In the genomic region with DNA sequence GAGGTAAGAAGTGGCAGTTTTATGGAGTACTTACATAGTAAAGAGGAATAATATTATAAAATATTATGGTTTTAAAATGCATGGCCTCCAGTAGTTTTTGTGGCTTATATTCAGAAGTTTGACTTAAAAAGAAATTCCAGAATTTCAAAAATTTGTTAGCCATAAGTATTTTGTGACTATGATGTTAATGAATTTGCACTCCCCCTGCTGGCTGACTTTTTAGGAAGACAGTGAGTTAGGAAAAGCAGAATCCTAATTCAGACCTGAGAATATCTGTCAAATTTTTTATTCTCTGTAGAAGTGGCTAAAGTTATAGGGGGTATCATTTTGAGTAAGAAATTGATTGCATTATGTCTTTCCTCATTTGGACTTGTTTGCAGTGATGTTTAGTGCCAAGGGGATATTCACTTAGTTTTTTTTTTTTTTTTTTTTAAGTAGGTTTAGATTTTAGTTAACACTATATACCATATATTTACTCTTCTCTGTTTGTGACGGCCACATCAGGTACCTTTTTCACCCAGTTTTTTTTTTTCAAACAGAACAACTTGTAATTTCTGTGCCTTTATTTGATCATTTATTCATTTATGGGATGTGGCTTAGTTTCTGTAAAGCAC, we compare ENCODE assay signal across 8 cellular contexts. TPM values are rescaled to one million over a fixed set of nuclear protein-coding genes. Genes with fewer than 3 reads are reported as not detected.
DNase-seq lines count a peak whose midpoint lies in the region; ATAC-seq and TF ChIP-seq lines count a peak whose summit lies in the region.

No MANE protein-coding gene starts in this region.

- H3K9me3 Mint-ChIP-seq in activated CD4-positive, alpha-beta T cell treated with anti-CD3 and anti-CD28 coated beads, Interleukin-2, amount 10 ng/mL, durations not matched to agents 24 days and 14 days: no peaks in the 10 kb centered on the region
- no peaks in the 10 kb centered on the region for H3K9me3 Mint-ChIP-seq in activated T-helper 2 cell treated with anti-CD3 and anti-CD28 coated beads, Interferon-gamma antibody, Interleukin-2, Interleukin-4, amounts not matched to agents 10 μg/mL and 5 μg/mL and 100 μg/mL, durations not matched to agents 14 hours and 24 hours and 36 hours

- H3K27me3 Mint-ChIP-seq in activated CD4-positive, alpha-beta T cell treated with anti-CD3 and anti-CD28 coated beads, Interleukin-2, amount 10 ng/mL, durations not matched to agents 24 days and 14 days: no peaks in the 10 kb centered on the region
- no peaks in the 10 kb centered on the region for H3K27me3 Mint-ChIP-seq in activated T-helper 2 cell treated with anti-CD3 and anti-CD28 coated beads, Interferon-gamma antibody, Interleukin-2, Interleukin-4, amounts not matched to agents 10 μg/mL and 5 μg/mL and 100 μg/mL, durations not matched to agents 14 hours and 24 hours and 36 hours (ENCODE audit: low read depth)

- H3K36me3 Mint-ChIP-seq in activated CD4-positive, alpha-beta T cell treated with anti-CD3 and anti-CD28 coated beads, Interleukin-2, amount 10 ng/mL, durations not matched to agents 24 days and 14 days (ENCODE audit: low read depth): peaks cover 7% of the 10 kb centered on the region
- H3K36me3 Mint-ChIP-seq in activated T-helper 2 cell treated with anti-CD3 and anti-CD28 coated beads, Interferon-gamma antibody, Interleukin-2, Interleukin-4, amounts not matched to agents 10 μg/mL and 5 μg/mL and 100 μg/mL, durations not matched to agents 14 hours and 24 hours and 36 hours (ENCODE audit: low read depth): peaks cover 6% of the 10 kb centered on the region

- H3K27ac Mint-ChIP-seq in activated CD4-positive, alpha-beta T cell treated with anti-CD3 and anti-CD28 coated beads, Interleukin-2, amount 10 ng/mL, durations not matched to agents 24 days and 14 days: no peak overlapping the region
- H3K27ac Mint-ChIP-seq in activated T-helper 2 cell treated with anti-CD3 and anti-CD28 coated beads, Interferon-gamma antibody, Interleukin-2, Interleukin-4, amounts not matched to agents 10 μg/mL and 5 μg/mL and 100 μg/mL, durations not matched to agents 14 hours and 24 hours and 36 hours: no peak overlapping the region

- ATAC-seq in HG02588 (IDR thresholded peaks at IDR 0.05; ENCODE audit: unreplicated experiment): no peak

- peak; percentile 17 for DNase-seq in NCI-H2196 (lab: John Stamatoyannopoulos, UW; ENCODE audit: unreplicated experiment)
- no peak for DNase-seq in NCI-H2196 treated with DMSO at 0.1 percent for 48 hours (lab: John Stamatoyannopoulos, UW; ENCODE audit: unreplicated experiment)
- DNase-seq in activated CD4-positive, alpha-beta T cell treated with anti-CD3 and anti-CD28 coated beads, Interleukin-2, amount 10 ng/mL, durations not matched to agents 24 days and 14 days: peak; percentile 67
- DNase-seq in inferior parietal cortex (ENCODE audit: extremely low spot score): peak; percentile 62
- DNase-seq in activated CD4-positive, CD25-positive, alpha-beta regulatory T cell (lab: John Stamatoyannopoulos, UW): no peak
- DNase-seq in activated T-helper 2 cell treated with anti-CD3 and anti-CD28 coated beads, Interferon-gamma antibody, Interleukin-2, Interleukin-4, amounts not matched to agents 10 μg/mL and 5 μg/mL and 100 μg/mL, durations not matched to agents 14 hours and 24 hours and 36 hours (ENCODE audit: low spot score): no peak

- intact Hi-C loops in activated CD4-positive, alpha-beta T cell treated with anti-CD3 and anti-CD28 coated beads, Interleukin-2, amount 10 ng/mL, durations not matched to agents 24 days and 14 days (cut with micrococcal nuclease): loop anchor here (2.0 kb wide), 1 partner anchor 42 kb away; the partner anchor contains the start of gene ZFAND3
- intact Hi-C loops in activated T-helper 2 cell treated with anti-CD3 and anti-CD28 coated beads, Interferon-gamma antibody, Interleukin-2, Interleukin-4, amounts not matched to agents 10 μg/mL and 5 μg/mL and 100 μg/mL, durations not matched to agents 14 hours and 24 hours and 36 hours (cut with micrococcal nuclease): no loop called here

- peak; percentile 46 for TF ChIP-seq RAD21 in Ishikawa (IDR thresholded peaks at IDR 0.05; ENCODE audit: low read depth)

- peaks cover 31% of the 10 kb centered on the region for H3K4me1 Mint-ChIP-seq in activated CD4-positive, alpha-beta T cell treated with anti-CD3 and anti-CD28 coated beads, Interleukin-2, amount 10 ng/mL, durations not matched to agents 24 days and 14 days
- peaks cover 30% of the 10 kb centered on the region for H3K4me1 Mint-ChIP-seq in activated T-helper 2 cell treated with anti-CD3 and anti-CD28 coated beads, Interferon-gamma antibody, Interleukin-2, Interleukin-4, amounts not matched to agents 10 μg/mL and 5 μg/mL and 100 μg/mL, durations not matched to agents 14 hours and 24 hours and 36 hours (ENCODE audit: low read depth)

- TF ChIP-seq EP300 in Ishikawa (IDR thresholded peaks at IDR 0.05; ENCODE audit: borderline replicate concordance): no peak

- no peak overlapping the region for H3K4me3 Mint-ChIP-seq in activated CD4-positive, alpha-beta T cell treated with anti-CD3 and anti-CD28 coated beads, Interleukin-2, amount 10 ng/mL, durations not matched to agents 24 days and 14 days
- no peak overlapping the region for H3K4me3 Mint-ChIP-seq in activated T-helper 2 cell treated with anti-CD3 and anti-CD28 coated beads, Interferon-gamma antibody, Interleukin-2, Interleukin-4, amounts not matched to agents 10 μg/mL and 5 μg/mL and 100 μg/mL, durations not matched to agents 14 hours and 24 hours and 36 hours (ENCODE audit: low read depth)

TF ChIP-seq in Ishikawa, 13 proteins besides CTCF, POLR2A, EP300 and RAD21:
- TF ChIP-seq EGR1 (IDR thresholded peaks at IDR 0.05) (no peak), YY1 (IDR thresholded peaks at IDR 0.05; ENCODE audit: low read depth) (no peak), ZBTB7A (IDR thresholded peaks at IDR 0.05; ENCODE audit: low read depth) (no peak), TCF12 (IDR thresholded peaks at IDR 0.05; ENCODE audit: low read depth) (no peak), TAF1 (IDR thresholded peaks at IDR 0.05; ENCODE audit: low read depth) (no peak), FOXM1 (IDR thresholded peaks at IDR 0.05; ENCODE audit: borderline replicate concordance, low read depth) (no peak), TEAD4 (IDR thresholded peaks at IDR 0.05) (no peak)
- TF ChIP-seq, protein P1, sequence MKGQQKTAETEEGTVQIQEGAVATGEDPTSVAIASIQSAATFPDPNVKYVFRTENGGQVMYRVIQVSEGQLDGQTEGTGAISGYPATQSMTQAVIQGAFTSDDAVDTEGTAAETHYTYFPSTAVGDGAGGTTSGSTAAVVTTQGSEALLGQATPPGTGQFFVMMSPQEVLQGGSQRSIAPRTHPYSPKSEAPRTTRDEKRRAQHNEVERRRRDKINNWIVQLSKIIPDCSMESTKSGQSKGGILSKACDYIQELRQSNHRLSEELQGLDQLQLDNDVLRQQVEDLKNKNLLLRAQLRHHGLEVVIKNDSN (IDR thresholded peaks at IDR 0.05): no peak

RNA-seq across cellular contexts. Expression of gene ZFAND3, which starts 40.8 kb away (rescaled TPM):
- total RNA-seq in activated CD4-positive, alpha-beta T cell treated with anti-CD3 and anti-CD28 coated beads, Interleukin-2, amount 10 ng/mL, durations not matched to agents 24 days and 14 days: 31.5 and 39.6 TPM in 2 replicates
- 30.8 and 34.3 TPM in 2 replicates for total RNA-seq in activated T-helper 2 cell treated with anti-CD3 and anti-CD28 coated beads, Interferon-gamma antibody, Interleukin-2, Interleukin-4, amounts not matched to agents 10 μg/mL and 5 μg/mL and 100 μg/mL, durations not matched to agents 14 hours and 24 hours and 36 hours

Comparison
In these comparisons a context has a peak if more than half of its experiments do, and no peak if none do; other contexts are left out.
1. DNase-seq: peak in NCI-H2196 (single experiment), activated CD4-positive, alpha-beta T cell treated with anti-CD3 and anti-CD28 coated beads, Interleukin-2, amount 10 ng/mL, durations not matched to agents 24 days and 14 days (single experiment) and inferior parietal cortex (single experiment); none in NCI-H2196 treated with DMSO at 0.1 percent for 48 hours (single experiment), activated CD4-positive, CD25-positive, alpha-beta regulatory T cell (0 of 4) and activated T-helper 2 cell treated with anti-CD3 and anti-CD28 coated beads, Interferon-gamma antibody, Interleukin-2, Interleukin-4, amounts not matched to agents 10 μg/mL and 5 μg/mL and 100 μg/mL, durations not matched to agents 14 hours and 24 hours and 36 hours (single experiment).